In the genomic region with DNA sequence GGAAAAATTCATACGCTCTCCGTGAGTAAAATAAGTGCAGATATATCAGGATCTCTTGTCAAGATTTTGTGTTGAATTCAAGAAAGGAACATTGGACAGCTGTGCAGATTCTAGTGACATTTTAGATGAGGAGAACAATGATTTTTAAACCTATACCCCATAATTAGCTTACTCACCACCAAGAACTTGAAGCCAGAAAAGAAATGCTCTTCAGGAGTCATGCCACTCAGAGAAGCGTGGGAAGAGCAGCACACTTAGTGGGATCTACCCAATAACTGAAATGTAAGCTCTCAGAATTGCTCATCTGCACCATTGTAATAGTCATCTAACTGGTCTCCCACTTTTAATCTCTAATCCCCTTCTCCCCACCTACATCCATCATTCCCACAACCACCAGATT, we compare ENCODE assay signal across 23 cellular contexts.
A peak's percentile ranks its signal among the peaks of the same experiment; 100 is the strongest.
DNase-seq lines count a peak whose midpoint lies in the region.
"Had no signal": no experiment of that assay in that cellular context is flagged by ENCODE, and none has a peak within 500 bp of the region (broad histone marks: within the 10 kb centered on the region; RNA-seq: fewer than 3 reads in every experiment).

No MANE protein-coding gene starts in this region.

- DNase-seq in NCI-H2227 treated with DMSO at 0.1 percent for 48 hours (lab: John Stamatoyannopoulos, UW) (peak; percentile 39), NCI-H2227 (lab: John Stamatoyannopoulos, UW; ENCODE audit: unreplicated experiment) (no peak), NCI-H526 treated with DMSO at 0.1 percent for 48 hours (lab: John Stamatoyannopoulos, UW) (no peak), HK-2 (ENCODE audit: unreplicated experiment) (no peak), glomerular visceral epithelial cell (ENCODE audit: extremely low spot score) (no peak)
- DNase-seq in stimulated activated CD4-positive, alpha-beta T cell treated with anti-CD3 and anti-CD28 coated beads, Interleukin-4, amount 100 ng/mL, for 24 hours = peak; percentile 22
- no peak for DNase-seq in stimulated activated CD4-positive, alpha-beta T cell treated with anti-CD3 and anti-CD28 coated beads, Interleukin-4, amount 100 ng/mL, for 4 hours
- DNase-seq: 8988T; activated CD4-positive, CD25-positive, alpha-beta regulatory T cell; body of pancreas; Caco-2; effector memory CD4-positive, alpha-beta T cell; kidney; NCI-H1436 treated with DMSO at 0.1 percent for 48 hours; NCI-H2171 treated with DMSO at 0.1 percent for 48 hours; OCI-M1; psoas muscle; stimulated activated naive CD4-positive, alpha-beta T cell had no signal

- H3K27me3 ChIP-seq in layer of hippocampus (ENCODE audit: control insufficient read depth, insufficient read depth, low read length) = no peaks in the 10 kb centered on the region
- H3K27me3 ChIP-seq: body of pancreas, esophagus muscularis mucosa, gastroesophageal sphincter, tibial nerve had no signal

- H3K27ac ChIP-seq in layer of hippocampus (ENCODE audit: low read depth, low read length) = peak overlapping the region; percentile 32
- H3K27ac ChIP-seq: body of pancreas, esophagus muscularis mucosa, gastroesophageal sphincter, KMS-11, psoas muscle had no signal

Comparison
In these comparisons a context has a peak if more than half of its experiments do, and no peak if none do; other contexts are left out.
1. DNase-seq: peak in NCI-H2227 treated with DMSO at 0.1 percent for 48 hours (single experiment) and stimulated activated CD4-positive, alpha-beta T cell treated with anti-CD3 and anti-CD28 coated beads, Interleukin-4, amount 100 ng/mL, for 24 hours (single experiment); none in NCI-H2227 (single experiment), stimulated activated CD4-positive, alpha-beta T cell treated with anti-CD3 and anti-CD28 coated beads, Interleukin-4, amount 100 ng/mL, for 4 hours (0 of 2), NCI-H526 treated with DMSO at 0.1 percent for 48 hours (single experiment), HK-2 (single experiment) and glomerular visceral epithelial cell (single experiment).